ENCODE assay signal across 18 cellular contexts in genomic region chr7:27118580-27118979, GRCh38. TPM values are rescaled to one million over a fixed set of nuclear protein-coding genes. Genes with fewer than 3 reads are reported as not detected.
DNase-seq lines count a peak whose midpoint lies in the region; ATAC-seq, FAIRE-seq and TF ChIP-seq lines count a peak whose summit lies in the region.
"Had no signal": no experiment of that assay in that cellular context is flagged by ENCODE, and none has a peak within 500 bp of the region (broad histone marks: within the 10 kb centered on the region; RNA-seq: fewer than 3 reads in every experiment).

No MANE protein-coding gene starts in this region.

- H3K9ac ChIP-seq in astrocyte (ENCODE audit: low read length) (peak overlapping the region; percentile 87), iPS-15b (ENCODE audit: low read depth, low read length) (no peak overlapping the region)

- in situ Hi-C loops in ACHN (cut with HindIII; ENCODE audit: low pct_ligation_motif_present, low pct_unique_long_range_greater_than_20kb, low sequenced_read_pairs) = no loop called here

- no peak overlapping the region for H2AFZ ChIP-seq in astrocyte (ENCODE audit: low read depth, low read length)

- H3K27ac ChIP-seq in astrocyte (ENCODE audit: low read depth, low read length) (peak overlapping the region; percentile 83), psoas muscle (peak overlapping the region; percentile 64)
- H3K27ac ChIP-seq: suprapubic skin had no signal

- no peak overlapping the region for H3K27ac Mint-ChIP-seq in astrocyte (ENCODE audit: unreplicated experiment)
- H3K27ac Mint-ChIP-seq: memory B cell had no signal

- intact Hi-C loops in psoas muscle (cut with DNase I) = no loop called here

- H3K36me3 Mint-ChIP-seq in astrocyte (ENCODE audit: low read depth, unreplicated experiment) = peaks cover 2% of the 10 kb centered on the region
- H3K36me3 Mint-ChIP-seq: memory B cell had no signal

- H3K4me1 ChIP-seq in astrocyte (ENCODE audit: insufficient read depth, low read length) = peaks cover 8% of the 10 kb centered on the region
- H3K4me1 ChIP-seq in iPS-15b (ENCODE audit: control insufficient read depth, insufficient read depth, low read length) = no peaks in the 10 kb centered on the region
- H3K4me1 ChIP-seq in psoas muscle = peaks cover 19% of the 10 kb centered on the region

- H3K27me3 Mint-ChIP-seq in astrocyte (ENCODE audit: low read depth, unreplicated experiment) = peaks cover 93% of the 10 kb centered on the region
- H3K27me3 Mint-ChIP-seq: memory B cell had no signal

- DNase-seq in ACHN (peak; percentile 32), astrocyte (ENCODE audit: low read depth) (no peak), psoas muscle (no peak), T-helper 1 cell (no peak), NCI-H2081 (lab: John Stamatoyannopoulos, UW) (no peak), amygdala (lab: John Stamatoyannopoulos, UW) (no peak)
- DNase-seq: activated CD4-positive, alpha-beta T cell treated with anti-CD3 and anti-CD28 coated beads for 4 hours; activated T-cell treated with anti-CD3 and anti-CD28 coated beads, Interleukin-2, amount 50 U/mL, for 4 hours; GDM1; NCI-H1092 treated with DMSO at 0.1 percent for 48 hours; NCI-H2227 treated with DMSO at 0.1 percent for 48 hours; NK-92 treated with Interleukin-12 subunit alpha and Interleukin-12 subunit beta, amount 100 ng/mL, for 24 hours had no signal

- H3K79me2 ChIP-seq in astrocyte (ENCODE audit: insufficient read depth, low read length) = peaks cover 65% of the 10 kb centered on the region

- no peak for TF ChIP-seq CTCF in astrocyte (IDR thresholded peaks at IDR 0.05; ENCODE audit: insufficient read depth, low read depth, low read length)
- TF ChIP-seq CTCF in psoas muscle (IDR thresholded peaks at IDR 0.05) = no peak

- H3K27me3 ChIP-seq in astrocyte (ENCODE audit: insufficient read depth, low read length) (peaks cover 72% of the 10 kb centered on the region), iPS-15b (ENCODE audit: control insufficient read depth, insufficient read depth, low read length) (peaks cover 96% of the 10 kb centered on the region), psoas muscle (ENCODE audit: insufficient read depth in 3 of 3, low read length in 2 of 3) (no peaks in the 10 kb centered on the region)
- H3K27me3 ChIP-seq: suprapubic skin had no signal

- peaks cover 4% of the 10 kb centered on the region for H4K20me1 ChIP-seq in astrocyte (ENCODE audit: insufficient read depth, low read length)

- 59 to 72% (median 72%) methylated on average over 3 of the region's 3 CpGs for WGBS in psoas muscle, 3 donors

- H3K4me3 Mint-ChIP-seq in astrocyte (ENCODE audit: unreplicated experiment) = no peak overlapping the region
- H3K4me3 Mint-ChIP-seq: activated T-cell treated with anti-CD3 and anti-CD28 coated beads, Interleukin-2, amount 50 U/mL, for 4 hours; memory B cell had no signal

- no peaks in the 10 kb centered on the region for H3K9me3 ChIP-seq in astrocyte (ENCODE audit: insufficient read depth, low read depth, low read length)
- no peaks in the 10 kb centered on the region for H3K9me3 ChIP-seq in iPS-15b (ENCODE audit: control insufficient read depth, insufficient read depth, low read length)
- no peaks in the 10 kb centered on the region for H3K9me3 ChIP-seq in psoas muscle
- H3K9me3 ChIP-seq: suprapubic skin had no signal

- H3K36me3 ChIP-seq in astrocyte (ENCODE audit: insufficient read depth, low read length) (no peaks in the 10 kb centered on the region), iPS-15b (ENCODE audit: control insufficient read depth, insufficient read depth, low read length) (no peaks in the 10 kb centered on the region), psoas muscle (ENCODE audit: insufficient read depth in 1 of 2, low read depth in 1 of 2) (peaks cover 0 to 11% of the 10 kb centered on the region in 2 donors)
- H3K36me3 ChIP-seq: suprapubic skin had no signal

- H3K4me1 Mint-ChIP-seq in astrocyte (ENCODE audit: low read depth, unreplicated experiment) = peaks cover 2% of the 10 kb centered on the region
- H3K4me1 Mint-ChIP-seq: memory B cell had no signal

- peak overlapping the region; percentile 82 for H3K4me2 ChIP-seq in astrocyte (ENCODE audit: low read length)

- peaks cover 32% of the 10 kb centered on the region for H3K9me3 Mint-ChIP-seq in astrocyte (ENCODE audit: unreplicated experiment)
- H3K9me3 Mint-ChIP-seq: activated T-cell treated with anti-CD3 and anti-CD28 coated beads, Interleukin-2, amount 50 U/mL, for 4 hours; memory B cell had no signal

- FAIRE-seq in astrocyte (lab: Jason Lieb, UNC) = no peak

- peak overlapping the region; percentile 69 for H3K4me3 ChIP-seq in astrocyte (ENCODE audit: insufficient read depth, low read depth, low read length)
- H3K4me3 ChIP-seq in iPS-15b (ENCODE audit: low read depth, low read length) = peak overlapping the region; percentile 8
- H3K4me3 ChIP-seq in psoas muscle = peak overlapping the region; percentile 46

- ATAC-seq in psoas muscle (no peak), GM18870 (IDR thresholded peaks at IDR 0.05; ENCODE audit: unreplicated experiment) (no peak)
- ATAC-seq: activated T-cell treated with anti-CD3 and anti-CD28 coated beads, Interleukin-2, amount 50 U/mL, for 4 hours had no signal

RNA-seq across cellular contexts. Expression of gene HOXA4, which starts 12.0 kb away (rescaled TPM):
- total RNA-seq in astrocyte (not detected in 2 replicates), psoas muscle (10 to 100 TPM in 2 of 4 donors, 1 to 10 TPM in 2; 7.2 to 11.5 (median 9.1) TPM)
- polyA plus RNA-seq in psoas muscle = 10 to 100 TPM in 2 of 3 donors, 1 to 10 TPM in 1; 6.8 to 20.8 (median 12.5) TPM
- total RNA-seq: osteocyte had no signal

RNA-seq across cellular contexts. Expression of gene HOXA2, which starts 16.1 kb away (rescaled TPM):
- total RNA-seq in astrocyte = not detected in 2 replicates
- 1 to 10 TPM in 1 of 4 donors, under 1 TPM in 3; 0.17 to 1.1 (median 0.53) TPM for total RNA-seq in psoas muscle
- polyA plus RNA-seq in psoas muscle = under 1 TPM; 0.23 to 0.42 (median 0.29) TPM
- total RNA-seq: activated T-cell treated with anti-CD3 and anti-CD28 coated beads, Interleukin-2, amount 50 U/mL, for 4 hours; osteocyte; T-helper 2 cell treated with Interferon-gamma antibody and Interleukin-4, amounts not matched to agents 100 ng/mL and 5 ng/mL, for 36 hours had no signal

RNA-seq across cellular contexts. Expression of gene HOXA1, which starts 22.8 kb away (rescaled TPM):
- total RNA-seq in astrocyte = 0.23 TPM in 1 of 2 replicates, not detected in the other
- under 1 TPM in 2 of 4 donors, not detected in 2; 0.17 to 0.21 TPM for total RNA-seq in psoas muscle
- under 1 TPM; 0.03 to 0.22 (median 0.22) TPM for polyA plus RNA-seq in psoas muscle
- total RNA-seq: osteocyte had no signal

RNA-seq across cellular contexts. Expression of gene HOXA5, which starts 24.9 kb away (rescaled TPM):
- total RNA-seq in astrocyte (not detected in 2 replicates), psoas muscle (10 to 100 TPM in 1 of 4 donors, 1 to 10 TPM in 3; 4.7 to 18.8 (median 8.1) TPM)
- polyA plus RNA-seq in psoas muscle = 1 to 10 TPM; 2.6 to 7.6 (median 4.6) TPM
- total RNA-seq: activated T-cell treated with anti-CD3 and anti-CD28 coated beads, Interleukin-2, amount 50 U/mL, for 4 hours; osteocyte; T-helper 2 cell treated with Interferon-gamma antibody and Interleukin-4, amounts not matched to agents 100 ng/mL and 5 ng/mL, for 36 hours had no signal

RNA-seq across cellular contexts. Expression of gene HOXA6, which starts 29.0 kb away (rescaled TPM):
- total RNA-seq in astrocyte (not detected in 2 replicates), psoas muscle (1 to 10 TPM; 2.5 to 3.7 (median 3.1) TPM)
- 1 to 10 TPM in 2 of 3 donors, under 1 TPM in 1; 0.64 to 3.2 (median 1.5) TPM for polyA plus RNA-seq in psoas muscle
- total RNA-seq: activated T-cell treated with anti-CD3 and anti-CD28 coated beads, Interleukin-2, amount 50 U/mL, for 4 hours; osteocyte; T-helper 2 cell treated with Interferon-gamma antibody and Interleukin-4, amounts not matched to agents 100 ng/mL and 5 ng/mL, for 36 hours had no signal

Comparison
In these comparisons a context has a peak if more than half of its experiments do, and no peak if none do; other contexts are left out.
1. H3K4me3 ChIP-seq: peak in every context shown above with its lines; median percentile 69 in astrocyte; 46 in psoas muscle; 8 in iPS-15b.